8 cellular contexts compared by ENCODE assay signal in genomic region chr1:149884433-149885363, GRCh38. TPM values are rescaled to one million over a fixed set of nuclear protein-coding genes. Genes with fewer than 3 reads are reported as not detected.
DNase-seq lines count a peak whose midpoint lies in the region; FAIRE-seq and TF ChIP-seq lines count a peak whose summit lies in the region.

No MANE protein-coding gene starts in this region.

- POLR2A ChIA-PET in RWPE1 (lab: Yijun Ruan, JAX; ENCODE audit: low non-redundant PET): no interaction called here

- no peak for TF ChIP-seq CTCF in LNCaP clone FGC (IDR thresholded peaks at IDR 0.05; ENCODE audit: control insufficient read depth, extremely low read depth, insufficient read depth)
- TF ChIP-seq CTCF in RWPE1 (conservative IDR thresholded peaks at IDR 0.05; ENCODE audit: low read depth): no peak
- TF ChIP-seq CTCF in prostate gland (IDR thresholded peaks at IDR 0.05): no peak

- H3K9me3 ChIP-seq in esophagus (ENCODE audit: control insufficient read depth in 2 of 2, insufficient read depth in 1 of 2, low read depth in 1 of 2, low read length in 1 of 2): no peaks in the 10 kb centered on the region
- H3K9me3 ChIP-seq in prostate gland: no peaks in the 10 kb centered on the region

- WGBS in esophagus, 2 donors: 6% methylated on average over 9 of the region's 9 CpGs
- WGBS in prostate gland: 6% methylated on average over 9 of the region's 9 CpGs

- H3K4me1 ChIP-seq in esophagus (ENCODE audit: control insufficient read depth in 2 of 2, insufficient read depth in 2 of 2, low read length in 1 of 2): no peaks in the 10 kb centered on the region
- no peaks in the 10 kb centered on the region for H3K4me1 ChIP-seq in prostate gland (replicated peaks)

- H3K36me3 ChIP-seq in esophagus (ENCODE audit: control insufficient read depth in 2 of 2, insufficient read depth in 2 of 2, low read length in 1 of 2) (no peaks in the 10 kb centered on the region), prostate gland (no peaks in the 10 kb centered on the region)

- H3K27ac ChIP-seq in RWPE1 (peak overlapping the region; percentile 99), esophagus (ENCODE audit: low read depth in 2 of 2, low read length in 1 of 2) (peak overlapping the region; percentile 91 to 100), prostate gland (peak overlapping the region; percentile 95 to 99)

- intact Hi-C loops in prostate gland (cut with DNase I): no loop called here
- intact Hi-C loops in activated T-helper 2 cell treated with anti-CD3 and anti-CD28 coated beads, Interferon-gamma antibody, Interleukin-2, Interleukin-4, amounts not matched to agents 10 μg/mL and 5 μg/mL and 100 μg/mL, durations not matched to agents 14 hours and 24 hours and 36 hours (cut with micrococcal nuclease): loop anchor here (10.0 kb wide), 2 partner anchors 680 to 1400 kb away; partner anchors contain the start of gene ZNF687

- CTCF ChIA-PET in RWPE1 (lab: Yijun Ruan, JAX): interaction anchor here (0.6 kb wide), 1 partner anchor 316 kb away, joined by 3 read pairs; no protein-coding TSS in a partner anchor

- no peaks in the 10 kb centered on the region for H3K36me3 Mint-ChIP-seq in activated T-helper 2 cell treated with anti-CD3 and anti-CD28 coated beads, Interferon-gamma antibody, Interleukin-2, Interleukin-4, amounts not matched to agents 10 μg/mL and 5 μg/mL and 100 μg/mL, durations not matched to agents 14 hours and 24 hours and 36 hours (ENCODE audit: low read depth)

- TF ChIP-seq POLR2A in prostate gland (IDR thresholded peaks at IDR 0.05) (peak; percentile 1), H54 (IDR thresholded peaks at IDR 0.05; ENCODE audit: low read depth, low read length) (no peak)

- FAIRE-seq in H54 (lab: Jason Lieb, UNC): no peak

- peak overlapping the region; percentile 73 for H3K4me3 ChIP-seq in LNCaP clone FGC (ENCODE audit: low read depth, low read length)
- peak overlapping the region; percentile 60 to 71 for H3K4me3 ChIP-seq in esophagus (ENCODE audit: low read depth in 1 of 2, low read length in 2 of 2)
- H3K4me3 ChIP-seq in prostate gland: peak overlapping the region; percentile 72 to 81

- H3K27me3 Mint-ChIP-seq in activated T-helper 2 cell treated with anti-CD3 and anti-CD28 coated beads, Interferon-gamma antibody, Interleukin-2, Interleukin-4, amounts not matched to agents 10 μg/mL and 5 μg/mL and 100 μg/mL, durations not matched to agents 14 hours and 24 hours and 36 hours (ENCODE audit: low read depth): no peaks in the 10 kb centered on the region

- H3K27me3 ChIP-seq in esophagus (ENCODE audit: control insufficient read depth in 1 of 2, insufficient read depth in 2 of 2, low read length in 2 of 2): no peaks in the 10 kb centered on the region
- no peaks in the 10 kb centered on the region for H3K27me3 ChIP-seq in prostate gland (replicated peaks; ENCODE audit: insufficient read depth)

- no peaks in the 10 kb centered on the region for H3K9me3 Mint-ChIP-seq in activated T-helper 2 cell treated with anti-CD3 and anti-CD28 coated beads, Interferon-gamma antibody, Interleukin-2, Interleukin-4, amounts not matched to agents 10 μg/mL and 5 μg/mL and 100 μg/mL, durations not matched to agents 14 hours and 24 hours and 36 hours

- H3K4me1 Mint-ChIP-seq in activated T-helper 2 cell treated with anti-CD3 and anti-CD28 coated beads, Interferon-gamma antibody, Interleukin-2, Interleukin-4, amounts not matched to agents 10 μg/mL and 5 μg/mL and 100 μg/mL, durations not matched to agents 14 hours and 24 hours and 36 hours (ENCODE audit: low read depth): peaks cover 16% of the 10 kb centered on the region

- DNase-seq in Daoy (ENCODE audit: low read depth) (peak; percentile 54), LNCaP clone FGC (ENCODE audit: low read depth) (no peak), RWPE1 (ENCODE audit: low spot score) (no peak), prostate gland (ENCODE audit: low spot score) (no peak), islet precursor cell (no peak), H54 (ENCODE audit: insufficient read length, low spot score) (no peak)
- DNase-seq in activated T-helper 2 cell treated with anti-CD3 and anti-CD28 coated beads, Interferon-gamma antibody, Interleukin-2, Interleukin-4, amounts not matched to agents 10 μg/mL and 5 μg/mL and 100 μg/mL, durations not matched to agents 14 hours and 24 hours and 36 hours (ENCODE audit: low spot score): no peak

- no peak overlapping the region for H3K4me3 Mint-ChIP-seq in activated T-helper 2 cell treated with anti-CD3 and anti-CD28 coated beads, Interferon-gamma antibody, Interleukin-2, Interleukin-4, amounts not matched to agents 10 μg/mL and 5 μg/mL and 100 μg/mL, durations not matched to agents 14 hours and 24 hours and 36 hours (ENCODE audit: low read depth)

- H3K27ac Mint-ChIP-seq in activated T-helper 2 cell treated with anti-CD3 and anti-CD28 coated beads, Interferon-gamma antibody, Interleukin-2, Interleukin-4, amounts not matched to agents 10 μg/mL and 5 μg/mL and 100 μg/mL, durations not matched to agents 14 hours and 24 hours and 36 hours: no peak overlapping the region

RNA-seq across cellular contexts. Expression of gene BOLA1, which starts 14.7 kb away (rescaled TPM):
- total RNA-seq in Daoy (2014; rRNA removed; shearing (Covaris generic)): 5.9 and 11.0 TPM in 2 replicates
- polyA plus RNA-seq in esophagus: 10 to 100 TPM; 20.6 to 31.0 TPM
- 10 to 100 TPM; 37.8 to 40.6 TPM for total RNA-seq in prostate gland
- total RNA-seq in activated T-helper 2 cell treated with anti-CD3 and anti-CD28 coated beads, Interferon-gamma antibody, Interleukin-2, Interleukin-4, amounts not matched to agents 10 μg/mL and 5 μg/mL and 100 μg/mL, durations not matched to agents 14 hours and 24 hours and 36 hours: 23.6 and 26.6 TPM in 2 replicates

RNA-seq across cellular contexts. Expression of gene SV2A, which starts 32.9 kb away (rescaled TPM):
- 8.8 and 9.0 TPM in 2 replicates for total RNA-seq in Daoy (2014; rRNA removed; shearing (Covaris generic))
- under 1 TPM; 0.49 to 0.67 TPM for polyA plus RNA-seq in esophagus
- 1 to 10 TPM; 2.1 to 3.4 TPM for total RNA-seq in prostate gland
- total RNA-seq in activated T-helper 2 cell treated with anti-CD3 and anti-CD28 coated beads, Interferon-gamma antibody, Interleukin-2, Interleukin-4, amounts not matched to agents 10 μg/mL and 5 μg/mL and 100 μg/mL, durations not matched to agents 14 hours and 24 hours and 36 hours: 17.9 and 18.4 TPM in 2 replicates

RNA-seq across cellular contexts. Expression of gene SF3B4, which starts 42.9 kb away (rescaled TPM):
- 8.9 and 16.2 TPM in 2 replicates for total RNA-seq in Daoy (2014; rRNA removed; shearing (Covaris generic))
- polyA plus RNA-seq in esophagus: 10 to 100 TPM; 30.2 to 40.1 TPM
- 10 to 100 TPM; 15.0 to 22.1 TPM for total RNA-seq in prostate gland
- 109 and 113 TPM in 2 replicates for total RNA-seq in activated T-helper 2 cell treated with anti-CD3 and anti-CD28 coated beads, Interferon-gamma antibody, Interleukin-2, Interleukin-4, amounts not matched to agents 10 μg/mL and 5 μg/mL and 100 μg/mL, durations not matched to agents 14 hours and 24 hours and 36 hours

RNA-seq across cellular contexts. Expression of gene MTMR11, which starts 52.0 kb away (rescaled TPM):
- total RNA-seq in Daoy (2014; rRNA removed; shearing (Covaris generic)): 2.9 and 3.7 TPM in 2 replicates
- polyA plus RNA-seq in esophagus: 1 to 10 TPM; 5.0 to 7.4 TPM
- 10 to 100 TPM in 1 of 2 donors, 1 to 10 TPM in 1; 2.6 to 25.5 TPM for total RNA-seq in prostate gland
- 5.2 and 5.5 TPM in 2 replicates for total RNA-seq in activated T-helper 2 cell treated with anti-CD3 and anti-CD28 coated beads, Interferon-gamma antibody, Interleukin-2, Interleukin-4, amounts not matched to agents 10 μg/mL and 5 μg/mL and 100 μg/mL, durations not matched to agents 14 hours and 24 hours and 36 hours
